Comparison of ENCODE assay signal across 18 cellular contexts in genomic region chr19:31976775-31977536, GRCh38.
A peak's percentile ranks its signal among the peaks of the same experiment; 100 is the strongest.
DNase-seq lines count a peak whose midpoint lies in the region; TF ChIP-seq lines count a peak whose summit lies in the region.
"Had no signal": no experiment of that assay in that cellular context is flagged by ENCODE, and none has a peak within 500 bp of the region (broad histone marks: within the 10 kb centered on the region; RNA-seq: fewer than 3 reads in every experiment).

No MANE protein-coding gene starts in this region.

- H3K27me3 ChIP-seq in endodermal cell (ENCODE audit: control insufficient read depth, insufficient read depth, low read length, poor library complexity, severe bottlenecking) (no peaks in the 10 kb centered on the region), suprapubic skin (no peaks in the 10 kb centered on the region), vagina (no peaks in the 10 kb centered on the region), MM.1S (replicated peaks; ENCODE audit: insufficient read depth, low read length) (peaks cover 37% of the 10 kb centered on the region), testis (no peaks in the 10 kb centered on the region)

- CTCF ChIA-PET in HEK293 (lab: Yijun Ruan, JAX) = interaction anchor here (0.6 to 1.2 kb wide), 3 partner anchors 248 to 647 kb away, joined by 3 to 5 read pairs (median 3); no protein-coding TSS in a partner anchor

- POLR2A ChIA-PET in HEK293 (lab: Yijun Ruan, JAX) = no interaction called here

- H3K4me2 ChIP-seq in MM.1S (ENCODE audit: low read depth, low read length) = no peak overlapping the region
- H3K4me2 ChIP-seq: A549 had no signal

- TF ChIP-seq POLR2A in suprapubic skin (IDR thresholded peaks at IDR 0.05) (no peak), vagina (IDR thresholded peaks at IDR 0.05) (no peak), testis (IDR thresholded peaks at IDR 0.05) (no peak)

- H3K4me3 ChIP-seq in HEK293 (ENCODE audit: low read depth, low read length) (no peak overlapping the region), endodermal cell (ENCODE audit: low read length) (no peak overlapping the region), suprapubic skin (no peak overlapping the region), vagina (no peak overlapping the region), MM.1S (ENCODE audit: low read length) (no peak overlapping the region), testis (no peak overlapping the region)
- H3K4me3 ChIP-seq: A549 had no signal

- no peaks in the 10 kb centered on the region for H3F3A ChIP-seq in MM.1S (ENCODE audit: insufficient read depth, low read length)

- 86 to 100% methylated on average over 3 to 6 of the region's 6 CpGs for WGBS in endodermal cell (ENCODE audit: insufficient coverage in 1 of 2, insufficient read length in 1 of 2), 2 experiments
- WGBS in suprapubic skin = 95% methylated on average over 6 of the region's 6 CpGs
- 93 to 99% methylated on average over 6 of the region's 6 CpGs for WGBS in testis, 2 donors

- no peaks in the 10 kb centered on the region for H3K79me2 ChIP-seq in MM.1S (ENCODE audit: low read length)

- H3K4me1 ChIP-seq in HEK293 (ENCODE audit: control insufficient read depth, insufficient read depth, low read length) (no peaks in the 10 kb centered on the region), endodermal cell (ENCODE audit: control insufficient read depth, insufficient read depth, low read length) (no peaks in the 10 kb centered on the region), suprapubic skin (no peaks in the 10 kb centered on the region), vagina (no peaks in the 10 kb centered on the region), MM.1S (ENCODE audit: low read length) (no peaks in the 10 kb centered on the region), testis (no peaks in the 10 kb centered on the region)
- H3K4me1 ChIP-seq: A549 had no signal

- no peaks in the 10 kb centered on the region; the same call in 1 of the 2 replicates for H4K20me1 ChIP-seq in MM.1S (ENCODE audit: insufficient read depth, low read length)

- peak; percentile 21 for DNase-seq in endodermal cell
- peak; percentile 29 to 72 for DNase-seq in suprapubic skin (ENCODE audit: low spot score in 2 of 2)
- DNase-seq in vagina (ENCODE audit: extremely low spot score in 2 of 2) = peak; percentile 19 to 60
- DNase-seq in activated CD4-positive, alpha-beta T cell treated with anti-CD3 and anti-CD28 coated beads, Interleukin-2, amount 10 ng/mL, durations not matched to agents 24 days and 14 days = no peak
- no peak for DNase-seq in MM.1S
- DNase-seq in testis = no peak
- DNase-seq: AML-193; CD4-positive, alpha-beta memory T cell; DMS153; DMS79; GDM1; GOT3; H7 had no signal

- no peaks in the 10 kb centered on the region for H3K9me3 ChIP-seq in HEK293 (ENCODE audit: control insufficient read depth, insufficient read depth, low read depth, low read length)
- no peaks in the 10 kb centered on the region for H3K9me3 ChIP-seq in endodermal cell (ENCODE audit: control insufficient read depth, low read length)
- no peaks in the 10 kb centered on the region for H3K9me3 ChIP-seq in suprapubic skin
- H3K9me3 ChIP-seq in vagina = no peaks in the 10 kb centered on the region
- H3K9me3 ChIP-seq in MM.1S (replicated peaks; ENCODE audit: insufficient read depth, low read length) = no peaks in the 10 kb centered on the region
- H3K9me3 ChIP-seq in testis = no peaks in the 10 kb centered on the region

- H3K9ac ChIP-seq in endodermal cell (ENCODE audit: extremely low read depth, low read length, poor library complexity, severe bottlenecking) (no peak overlapping the region), MM.1S (ENCODE audit: low read length) (no peak overlapping the region)

- intact Hi-C loops in vagina (cut with DNase I) = no loop called here
- intact Hi-C loops in activated CD4-positive, alpha-beta T cell treated with anti-CD3 and anti-CD28 coated beads, Interleukin-2, amount 10 ng/mL, durations not matched to agents 24 days and 14 days (cut with micrococcal nuclease) = no loop called here
- intact Hi-C loops in testis (cut with DNase I; ENCODE audit: low total_unique reads) = no loop called here

- H3K27me3 Mint-ChIP-seq in endodermal cell (ENCODE audit: insufficient read depth) = no peaks in the 10 kb centered on the region
- no peaks in the 10 kb centered on the region for H3K27me3 Mint-ChIP-seq in activated CD4-positive, alpha-beta T cell treated with anti-CD3 and anti-CD28 coated beads, Interleukin-2, amount 10 ng/mL, durations not matched to agents 24 days and 14 days
- H3K27me3 Mint-ChIP-seq: IgD-negative memory B cell had no signal

- no peak overlapping the region for H3K27ac Mint-ChIP-seq in endodermal cell
- no peak overlapping the region for H3K27ac Mint-ChIP-seq in activated CD4-positive, alpha-beta T cell treated with anti-CD3 and anti-CD28 coated beads, Interleukin-2, amount 10 ng/mL, durations not matched to agents 24 days and 14 days
- H3K27ac Mint-ChIP-seq: CD4-positive, alpha-beta memory T cell had no signal

- no peaks in the 10 kb centered on the region for H3K36me3 Mint-ChIP-seq in endodermal cell (ENCODE audit: low read depth)
- H3K36me3 Mint-ChIP-seq in activated CD4-positive, alpha-beta T cell treated with anti-CD3 and anti-CD28 coated beads, Interleukin-2, amount 10 ng/mL, durations not matched to agents 24 days and 14 days (ENCODE audit: low read depth) = no peaks in the 10 kb centered on the region
- H3K36me3 Mint-ChIP-seq: CD4-positive, alpha-beta memory T cell; IgD-negative memory B cell had no signal

- H3K27ac ChIP-seq in HEK293 (ENCODE audit: extremely low read depth, low read depth, low read length) (no peak overlapping the region), endodermal cell (ENCODE audit: low read depth, low read length) (no peak overlapping the region), suprapubic skin (no peak overlapping the region), vagina (no peak overlapping the region), MM.1S (ENCODE audit: low read length) (no peak overlapping the region), testis (no peak overlapping the region)
- H3K27ac ChIP-seq: 22Rv1, A549, C4-2B had no signal

- no peaks in the 10 kb centered on the region for H3K4me1 Mint-ChIP-seq in endodermal cell
- no peaks in the 10 kb centered on the region for H3K4me1 Mint-ChIP-seq in activated CD4-positive, alpha-beta T cell treated with anti-CD3 and anti-CD28 coated beads, Interleukin-2, amount 10 ng/mL, durations not matched to agents 24 days and 14 days
- H3K4me1 Mint-ChIP-seq: CD4-positive, alpha-beta memory T cell; IgD-negative memory B cell had no signal

- no peak for TF ChIP-seq EP300 in suprapubic skin (IDR thresholded peaks at IDR 0.05)

- no peaks in the 10 kb centered on the region for H3K9me3 Mint-ChIP-seq in endodermal cell
- H3K9me3 Mint-ChIP-seq in activated CD4-positive, alpha-beta T cell treated with anti-CD3 and anti-CD28 coated beads, Interleukin-2, amount 10 ng/mL, durations not matched to agents 24 days and 14 days = no peaks in the 10 kb centered on the region

- H2AFZ ChIP-seq in MM.1S (ENCODE audit: low read length) = no peak overlapping the region

- H3K4me3 Mint-ChIP-seq in endodermal cell = no peak overlapping the region
- no peak overlapping the region for H3K4me3 Mint-ChIP-seq in activated CD4-positive, alpha-beta T cell treated with anti-CD3 and anti-CD28 coated beads, Interleukin-2, amount 10 ng/mL, durations not matched to agents 24 days and 14 days
- H3K4me3 Mint-ChIP-seq: CD4-positive, alpha-beta memory T cell; IgD-negative memory B cell had no signal

- TF ChIP-seq CTCF in HEK293 (tag by site-specific recombination; IDR thresholded peaks at IDR 0.05) (no peak), endodermal cell (conservative IDR thresholded peaks at IDR 0.05) (no peak), suprapubic skin (IDR thresholded peaks at IDR 0.05) (no peak), vagina (IDR thresholded peaks at IDR 0.05) (no peak), MM.1S (IDR thresholded peaks at IDR 0.05; ENCODE audit: low read length) (no peak), testis (IDR thresholded peaks at IDR 0.05) (no peak)

- no peaks in the 10 kb centered on the region; a peak in 1 of 3 replicates for H3K36me3 ChIP-seq in HEK293 (ENCODE audit: control insufficient read depth in 2 of 2, insufficient read depth in 1 of 2, low read length in 2 of 2)
- H3K36me3 ChIP-seq in endodermal cell (ENCODE audit: control insufficient read depth, insufficient read depth, low read length) = no peaks in the 10 kb centered on the region
- H3K36me3 ChIP-seq in suprapubic skin = no peaks in the 10 kb centered on the region
- H3K36me3 ChIP-seq in vagina = no peaks in the 10 kb centered on the region
- no peaks in the 10 kb centered on the region for H3K36me3 ChIP-seq in MM.1S (replicated peaks; ENCODE audit: insufficient read depth, low read length)
- H3K36me3 ChIP-seq in testis (ENCODE audit: low read depth, missing control alignments) = no peaks in the 10 kb centered on the region

- H3K9me2 ChIP-seq in MM.1S (replicated peaks; ENCODE audit: insufficient read depth, low read length) = no peaks in the 10 kb centered on the region

TF ChIP-seq in HEK293, 187 proteins besides CTCF, POLR2A, EP300 and RAD21:
- no peak for TF ChIP-seq ZNF133 (tag by site-specific recombination; IDR thresholded peaks at IDR 0.05)
- TF ChIP-seq SCRT2 (tag by site-specific recombination; IDR thresholded peaks at IDR 0.05) = peak; percentile 70

Comparison
In these comparisons a context has a peak if more than half of its experiments do, and no peak if none do; other contexts are left out.
1. DNase-seq: peak in endodermal cell (single experiment), suprapubic skin (2 of 2) and vagina (2 of 2); none in activated CD4-positive, alpha-beta T cell treated with anti-CD3 and anti-CD28 coated beads, Interleukin-2, amount 10 ng/mL, durations not matched to agents 24 days and 14 days (single experiment), MM.1S (single experiment) and testis (single experiment).